In genomic region chr5:59238126-59238902, GRCh38 we compare ENCODE assay signal across 9 cellular contexts.
A peak's percentile ranks its signal among the peaks of the same experiment; 100 is the strongest.
DNase-seq lines count a peak whose midpoint lies in the region; ATAC-seq and TF ChIP-seq lines count a peak whose summit lies in the region.
"Had no signal": no experiment of that assay in that cellular context is flagged by ENCODE, and none has a peak within 500 bp of the region (broad histone marks: within the 10 kb centered on the region; RNA-seq: fewer than 3 reads in every experiment).

No MANE protein-coding gene starts in this region.

- H3K4me1 ChIP-seq in Peyer's patch = no peaks in the 10 kb centered on the region

- H3K27me3 ChIP-seq in MG63 (no peaks in the 10 kb centered on the region), Peyer's patch (no peaks in the 10 kb centered on the region)

- peak; percentile 43 for DNase-seq in GM12865 (ENCODE audit: low read depth)
- peak; percentile 79 for DNase-seq in SW480 (ENCODE audit: low spot score)
- no peak for DNase-seq in DMS79 treated with DMSO at 0.1 percent for 48 hours (lab: John Stamatoyannopoulos, UW)
- DNase-seq in KG1 (lab: John Stamatoyannopoulos, UW) = no peak
- no peak for DNase-seq in MG63
- no peak for DNase-seq in Peyer's patch
- DNase-seq: amniotic stem cell had no signal

- no peak overlapping the region for H3K27ac ChIP-seq in Peyer's patch

- H3K9me3 ChIP-seq in MG63 (no peaks in the 10 kb centered on the region), Peyer's patch (no peaks in the 10 kb centered on the region)

- no peaks in the 10 kb centered on the region for H3K36me3 ChIP-seq in MG63
- H3K36me3 ChIP-seq in Peyer's patch = no peaks in the 10 kb centered on the region

- no peak overlapping the region for H3K4me3 ChIP-seq in GM12865 (ENCODE audit: low read depth, low read length)
- no peak overlapping the region for H3K4me3 ChIP-seq in MG63
- no peak overlapping the region for H3K4me3 ChIP-seq in Peyer's patch

- no peak for TF ChIP-seq POLR2A in Peyer's patch (IDR thresholded peaks at IDR 0.05)

- ATAC-seq in GM18867 (IDR thresholded peaks at IDR 0.05; ENCODE audit: unreplicated experiment) (peak; percentile 73), HG02610 (IDR thresholded peaks at IDR 0.05; ENCODE audit: unreplicated experiment) (peak; percentile 98)

- TF ChIP-seq CTCF in GM12865 (IDR thresholded peaks at IDR 0.05; ENCODE audit: insufficient read depth, low read depth, low read length, missing control alignments) (no peak), Peyer's patch (IDR thresholded peaks at IDR 0.05) (no peak)

Comparison
In these comparisons a context has a peak if more than half of its experiments do, and no peak if none do; other contexts are left out.
1. DNase-seq: peak in GM12865 (single experiment) and SW480 (single experiment); none in DMS79 treated with DMSO at 0.1 percent for 48 hours (single experiment), KG1 (single experiment), MG63 (single experiment) and Peyer's patch (0 of 3).